Comparison of ENCODE assay signal across 9 cellular contexts in genomic region chr11:66113132-66113856, GRCh38. TPM values are rescaled to one million over a fixed set of nuclear protein-coding genes. Genes with fewer than 3 reads are reported as not detected.
DNase-seq lines count a peak whose midpoint lies in the region; ATAC-seq and TF ChIP-seq lines count a peak whose summit lies in the region.
"Had no signal": no experiment of that assay in that cellular context is flagged by ENCODE, and none has a peak within 500 bp of the region (broad histone marks: within the 10 kb centered on the region; RNA-seq: fewer than 3 reads in every experiment).

No MANE protein-coding gene starts in this region.

- peak; percentile 62 for ATAC-seq in esophagus mucosa
- ATAC-seq in stimulated activated naive B cell treated with anti-CD40 and anti-IgM and Interleukin-4, amounts not matched to agents 10 μg/mL and 1 μg/mL and 100 μg/mL, for 72 hours (replicated peaks), result peak; percentile 44 to 50

- no peak for DNase-seq in activated CD4-positive, alpha-beta T cell treated with anti-CD3 and anti-CD28 coated beads, Interleukin-2, amount 10 ng/mL, durations not matched to agents 7 days and 5 days
- DNase-seq in activated CD4-positive, alpha-beta T cell treated with anti-CD3 and anti-CD28 coated beads for 48 hours, result no peak
- DNase-seq in RKO (ENCODE audit: low spot score), result peak; percentile 75
- DNase-seq in stimulated activated naive B cell treated with anti-CD40 and anti-IgM and Interleukin-4, amounts not matched to agents 10 μg/mL and 1 μg/mL and 100 μg/mL, for 72 hours, result no peak
- DNase-seq in effector CD8-positive, alpha-beta T cell (lab: John Stamatoyannopoulos, UW), result no peak
- DNase-seq in cerebellum (ENCODE audit: low spot score), result no peak
- no peak for DNase-seq in GM10248 (ENCODE audit: extremely low spot score)
- DNase-seq: uterus had no signal

- peaks cover 2% of the 10 kb centered on the region for H3K36me3 Mint-ChIP-seq in activated CD4-positive, alpha-beta T cell treated with anti-CD3 and anti-CD28 coated beads, Interleukin-2, amount 10 ng/mL, durations not matched to agents 7 days and 5 days (ENCODE audit: low read depth)
- H3K36me3 Mint-ChIP-seq in stimulated activated naive B cell treated with anti-CD40 and anti-IgM and Interleukin-4, amounts not matched to agents 10 μg/mL and 1 μg/mL and 100 μg/mL, for 72 hours, result peaks cover 11 to 12% of the 10 kb centered on the region in 2 donors

- no peaks in the 10 kb centered on the region for H3K27me3 Mint-ChIP-seq in activated CD4-positive, alpha-beta T cell treated with anti-CD3 and anti-CD28 coated beads, Interleukin-2, amount 10 ng/mL, durations not matched to agents 7 days and 5 days
- H3K27me3 Mint-ChIP-seq in stimulated activated naive B cell treated with anti-CD40 and anti-IgM and Interleukin-4, amounts not matched to agents 10 μg/mL and 1 μg/mL and 100 μg/mL, for 72 hours, result no peaks in the 10 kb centered on the region

- POLR2A ChIA-PET in activated CD4-positive, alpha-beta T cell treated with anti-CD3 and anti-CD28 coated beads, Interleukin-2, amount 10 ng/mL, durations not matched to agents 7 days and 5 days (lab: Charles Lee), result no interaction called here
- POLR2A ChIA-PET in GM10248 (lab: Yijun Ruan, JAX), result no interaction called here

- peaks cover 86% of the 10 kb centered on the region for H3K4me1 Mint-ChIP-seq in activated CD4-positive, alpha-beta T cell treated with anti-CD3 and anti-CD28 coated beads, Interleukin-2, amount 10 ng/mL, durations not matched to agents 7 days and 5 days
- H3K4me1 Mint-ChIP-seq in stimulated activated naive B cell treated with anti-CD40 and anti-IgM and Interleukin-4, amounts not matched to agents 10 μg/mL and 1 μg/mL and 100 μg/mL, for 72 hours, result peaks cover 48 to 89% of the 10 kb centered on the region in 2 donors

- TF ChIP-seq CTCF in GM10248 (IDR thresholded peaks at IDR 0.05; ENCODE audit: control extremely low read depth, extremely low read depth, low read depth, missing control alignments), result no peak

- CTCF ChIA-PET in activated CD4-positive, alpha-beta T cell treated with anti-CD3 and anti-CD28 coated beads, Interleukin-2, amount 10 ng/mL, durations not matched to agents 7 days and 5 days (lab: Charles Lee), result interaction anchor here (0.6 to 1.6 kb wide), 5 partner anchors 13 to 1861 kb away, joined by 3 to 4 read pairs (median 3); partner anchors contain the start of gene FIBP
- CTCF ChIA-PET in GM10248 (lab: Yijun Ruan, JAX), result interaction anchor here (1.1 to 9.3 kb wide), 3 partner anchors 13 to 44 kb away, joined by 3 to 64 read pairs (median 43); partner anchors contain the start of gene PACS1

- H3K9me3 Mint-ChIP-seq in activated CD4-positive, alpha-beta T cell treated with anti-CD3 and anti-CD28 coated beads, Interleukin-2, amount 10 ng/mL, durations not matched to agents 7 days and 5 days, result no peaks in the 10 kb centered on the region
- peaks cover 0 to 1% of the 10 kb centered on the region in 2 donors for H3K9me3 Mint-ChIP-seq in stimulated activated naive B cell treated with anti-CD40 and anti-IgM and Interleukin-4, amounts not matched to agents 10 μg/mL and 1 μg/mL and 100 μg/mL, for 72 hours

- peak overlapping the region; percentile 13 for H3K4me3 Mint-ChIP-seq in activated CD4-positive, alpha-beta T cell treated with anti-CD3 and anti-CD28 coated beads, Interleukin-2, amount 10 ng/mL, durations not matched to agents 7 days and 5 days
- peak overlapping the region; percentile 48 to 75 for H3K4me3 Mint-ChIP-seq in stimulated activated naive B cell treated with anti-CD40 and anti-IgM and Interleukin-4, amounts not matched to agents 10 μg/mL and 1 μg/mL and 100 μg/mL, for 72 hours

- H3K27ac Mint-ChIP-seq in activated CD4-positive, alpha-beta T cell treated with anti-CD3 and anti-CD28 coated beads, Interleukin-2, amount 10 ng/mL, durations not matched to agents 7 days and 5 days, result peak overlapping the region; percentile 78
- peak overlapping the region; percentile 84 for H3K27ac Mint-ChIP-seq in stimulated activated naive B cell treated with anti-CD40 and anti-IgM and Interleukin-4, amounts not matched to agents 10 μg/mL and 1 μg/mL and 100 μg/mL, for 72 hours

RNA-seq across cellular contexts. Expression of gene PACS1, which starts 43.2 kb away (rescaled TPM):
- 100 to 1,000 TPM; 109 TPM for total RNA-seq in activated CD4-positive, alpha-beta T cell treated with anti-CD3 and anti-CD28 coated beads, Interleukin-2, amount 10 ng/mL, durations not matched to agents 7 days and 5 days
- 41.7 TPM for total RNA-seq in esophagus mucosa
- total RNA-seq in cerebellum, result 56.7 TPM
